Comparison of ENCODE assay signal across 1 cellular context in genomic region chr2:61834893-61835292, GRCh38.
TF ChIP-seq lines count a peak whose summit lies in the region.

No MANE protein-coding gene starts in this region.

TF ChIP-seq in IMR-90, 13 proteins besides CTCF, POLR2A, EP300 and RAD21:
- TF ChIP-seq ELK1 (IDR thresholded peaks at IDR 0.05; ENCODE audit: borderline replicate concordance, low read depth, low read length) = no peak
- no peak for TF ChIP-seq CHD1 (IDR thresholded peaks at IDR 0.05; ENCODE audit: low read depth, low read length)
- TF ChIP-seq FOS (IDR thresholded peaks at IDR 0.05; ENCODE audit: low read depth, low read length) = no peak
- TF ChIP-seq RCOR1 (IDR thresholded peaks at IDR 0.05; ENCODE audit: insufficient replicate concordance, low read length) = no peak
- peak; percentile 85 for TF ChIP-seq CEBPB (IDR thresholded peaks at IDR 0.05; ENCODE audit: low read depth, low read length)
